7 cellular contexts compared by ENCODE assay signal in genomic region chr17:66964930-66965800, GRCh38. TPM values are rescaled to one million over a fixed set of nuclear protein-coding genes. Genes with fewer than 3 reads are reported as not detected.
DNase-seq lines count a peak whose midpoint lies in the region; ATAC-seq and TF ChIP-seq lines count a peak whose summit lies in the region.

No MANE protein-coding gene starts in this region.

- no peak overlapping the region for H2BK15ac ChIP-seq in H9 (ENCODE audit: low read depth, low read length)

- peaks cover 81% of the 10 kb centered on the region for H3K27me3 Mint-ChIP-seq in H9 (ENCODE audit: low read depth)
- H3K27me3 Mint-ChIP-seq in naive thymus-derived CD8-positive, alpha-beta T cell: peaks cover 41 to 77% (median 63%) of the 10 kb centered on the region in 5 donors

- peaks cover 18% of the 10 kb centered on the region; the same call in 1 of the 2 replicates for H3K27me3 ChIP-seq in H9 (ENCODE audit: insufficient read depth, low read length)

- no peaks in the 10 kb centered on the region for H3K9me3 Mint-ChIP-seq in H9
- peaks cover 0 to 2% (median 0%) of the 10 kb centered on the region in 9 donors for H3K9me3 Mint-ChIP-seq in naive thymus-derived CD8-positive, alpha-beta T cell

- no peak overlapping the region for H2BK5ac ChIP-seq in H9 (ENCODE audit: insufficient read length, low read length)

- H3K27ac Mint-ChIP-seq in H9: no peak overlapping the region
- peak overlapping the region in 1 of 10 donors; percentile 13 for H3K27ac Mint-ChIP-seq in naive thymus-derived CD8-positive, alpha-beta T cell

- H3K4me1 ChIP-seq in H9 (ENCODE audit: insufficient read depth, low read length): peaks cover 2% of the 10 kb centered on the region; the same call in 1 of the 2 replicates

- H2AK5ac ChIP-seq in H9 (ENCODE audit: insufficient read length, low read length): no peak overlapping the region

- peak overlapping the region; percentile 51 for H3K18ac ChIP-seq in H9 (ENCODE audit: insufficient read length, low read depth, low read length)

- 0 out of 2 replicates have a peak, but pooled peaks cover 3% of the 10 kb centered on the region for H3K79me2 ChIP-seq in H9 (ENCODE audit: insufficient read depth, low read length)

- peak overlapping the region; percentile 70; the same call in 1 of the 2 replicates for H3K14ac ChIP-seq in H9 (ENCODE audit: insufficient read depth, low read length)

- H4K5ac ChIP-seq in H9 (ENCODE audit: insufficient read length, low read depth, low read length): no peak overlapping the region

- no CpG with 5 or more reads among the region's 92 CpGs for WGBS in H9 (ENCODE audit: extremely low coverage, insufficient read length, low lambda C conversion rate)

- no peak overlapping the region for H4K8ac ChIP-seq in H9 (replicated peaks; ENCODE audit: insufficient read length, low read depth, low read length)

- H3K23ac ChIP-seq in H9 (ENCODE audit: insufficient read length, low read depth, low read length): no peak overlapping the region

- H3K27ac ChIP-seq in H9 (ENCODE audit: insufficient read length, low read depth, low read length): no peak overlapping the region

- no peak overlapping the region for H2AFZ ChIP-seq in H9 (ENCODE audit: low read length)

- peak overlapping the region; percentile 71 to 86 for H3K4me3 Mint-ChIP-seq in H9
- H3K4me3 Mint-ChIP-seq in naive thymus-derived CD8-positive, alpha-beta T cell: peak overlapping the region; percentile 46 to 79 (median 62)

- peaks cover 38 to 46% of the 10 kb centered on the region in 2 experiments for H3K4me1 Mint-ChIP-seq in H9
- peaks cover 4 to 17% (median 15%) of the 10 kb centered on the region in 4 donors for H3K4me1 Mint-ChIP-seq in naive thymus-derived CD8-positive, alpha-beta T cell

- no peaks in the 10 kb centered on the region for H3K79me1 ChIP-seq in H9 (ENCODE audit: insufficient read depth, low read depth, low read length, poor library complexity, severe bottlenecking)

- peaks cover 18% of the 10 kb centered on the region for H3K23me2 ChIP-seq in H9 (ENCODE audit: insufficient read length, low read depth, low read length, poor library complexity, severe bottlenecking)

- H3K56ac ChIP-seq in H9 (ENCODE audit: insufficient read length, low read depth, low read length): no peak overlapping the region

- H3K9ac ChIP-seq in H9 (ENCODE audit: extremely low read depth, insufficient read length, low read length): no peak overlapping the region

- H4K91ac ChIP-seq in H9 (ENCODE audit: insufficient read length, low read depth, low read length): no peak overlapping the region

- peak; percentile 90 for DNase-seq in H9
- peak; percentile 76 for DNase-seq in RPMI8226
- peak; percentile 23 for DNase-seq in dermis blood vessel endothelial cell
- DNase-seq in naive thymus-derived CD8-positive, alpha-beta T cell: peak in 1 of 10 donors; percentile 20

- no peaks in the 10 kb centered on the region; a peak in 1 of 7 replicates for H3K36me3 Mint-ChIP-seq in H9 (ENCODE audit: insufficient read depth in 1 of 3, low read depth in 3 of 3)
- peaks cover 0 to 12% (median 0%) of the 10 kb centered on the region in 3 donors for H3K36me3 Mint-ChIP-seq in naive thymus-derived CD8-positive, alpha-beta T cell

- H2BK12ac ChIP-seq in H9 (ENCODE audit: insufficient read length, low read depth, low read length): no peak overlapping the region

- H3K4ac ChIP-seq in H9 (ENCODE audit: low read depth, low read length): no peak overlapping the region

- no peak overlapping the region for H3T11ph ChIP-seq in H9 (ENCODE audit: low read length)

- POLR2A ChIA-PET in naive thymus-derived CD8-positive, alpha-beta T cell (lab: Charles Lee): no interaction called here

- no peak overlapping the region for H2BK120ac ChIP-seq in H9 (ENCODE audit: low read depth, low read length, poor library complexity, severe bottlenecking)

- H4K20me1 ChIP-seq in H9 (ENCODE audit: control insufficient read depth, insufficient read depth, insufficient read length): no peaks in the 10 kb centered on the region

- peak overlapping the region; percentile 77 for H3K4me2 ChIP-seq in H9 (ENCODE audit: insufficient read depth, insufficient read length, low read length)

- H2BK20ac ChIP-seq in H9 (ENCODE audit: low read depth, low read length, poor library complexity, severe bottlenecking): no peak overlapping the region

- TF ChIP-seq CTCF in H9 (conservative IDR thresholded peaks at IDR 0.05): no peak

- ATAC-seq in naive thymus-derived CD8-positive, alpha-beta T cell: peak; percentile 25 to 35
- ATAC-seq in GM21515 (IDR thresholded peaks at IDR 0.05; ENCODE audit: unreplicated experiment) (no peak), HG03457 (IDR thresholded peaks at IDR 0.05; ENCODE audit: unreplicated experiment) (no peak), GM21423 (IDR thresholded peaks at IDR 0.05; ENCODE audit: unreplicated experiment) (no peak)

- H3K9me3 ChIP-seq in H9 (ENCODE audit: control insufficient read depth, low read depth, low read length): no peaks in the 10 kb centered on the region

RNA-seq across cellular contexts. Expression of gene CACNG4, which starts 0.7 kb away (rescaled TPM):
- total RNA-seq in H9 (2021) (6.0 and 6.3 TPM in 2 replicates), dermis blood vessel endothelial cell (not detected in 2 replicates)
- not detected for total RNA-seq in naive thymus-derived CD8-positive, alpha-beta T cell
- polyA plus RNA-seq in naive thymus-derived CD8-positive, alpha-beta T cell: not detected

Comparison
In these comparisons a context has a peak if more than half of its experiments do, and no peak if none do; other contexts are left out.
1. ATAC-seq: peak in naive thymus-derived CD8-positive, alpha-beta T cell (2 of 2); none in GM21515 (single experiment), HG03457 (single experiment) and GM21423 (single experiment).